In genomic region chr1:204074274-204075115, GRCh38 we compare ENCODE assay signal across 8 cellular contexts. TPM values are rescaled to one million over a fixed set of nuclear protein-coding genes. Genes with fewer than 3 reads are reported as not detected.
A peak's percentile ranks its signal among the peaks of the same experiment; 100 is the strongest.
DNase-seq lines count a peak whose midpoint lies in the region; ATAC-seq and TF ChIP-seq lines count a peak whose summit lies in the region.

No MANE protein-coding gene starts in this region.

- peaks cover 0 to 4% (median 0%) of the 10 kb centered on the region in 3 donors for H3K36me3 Mint-ChIP-seq in immature natural killer cell

- H3K9me3 Mint-ChIP-seq in immature natural killer cell = no peaks in the 10 kb centered on the region

- peak; percentile 44 for ATAC-seq in sciatic nerve
- no peak for ATAC-seq in activated CD4-positive, CD25-positive, alpha-beta regulatory T cell treated with anti-CD3 and anti-CD28 coated beads, Interleukin-2, amount 50 U/mL, for 24 hours

- peak overlapping the region; percentile 86 to 93 for H3K4me3 ChIP-seq in cardiac fibroblast (replicated peaks in 1 of 2; ENCODE audit: low read depth in 2 of 2, low read length in 2 of 2)

- intact Hi-C loops in sciatic nerve (cut with DNase I) = loop anchor here (10.0 kb wide), 1 partner anchor 50 kb away; no protein-coding TSS in a partner anchor

- DNase-seq in NCI-H2196 (lab: John Stamatoyannopoulos, UW; ENCODE audit: unreplicated experiment) (peak; percentile 24), NCI-H2196 treated with DMSO at 0.1 percent for 48 hours (lab: John Stamatoyannopoulos, UW; ENCODE audit: unreplicated experiment) (no peak), NCI-H345 (lab: John Stamatoyannopoulos, UW) (peak; percentile 48), cardiac fibroblast (ENCODE audit: low read depth in 2 of 2) (peak; percentile 65 to 88), immature natural killer cell (peak in 1 of 3 donors; percentile 12), sciatic nerve (ENCODE audit: low spot score) (peak; percentile 68), T-helper 9 cell (no peak)

- H3K4me1 Mint-ChIP-seq in immature natural killer cell = peaks cover 34 to 39% of the 10 kb centered on the region in 2 donors

- H3K27me3 Mint-ChIP-seq in immature natural killer cell (ENCODE audit: low read depth in 3 of 3) = peaks cover 1 to 11% (median 4%) of the 10 kb centered on the region in 3 donors

- no peak for TF ChIP-seq CTCF in cardiac fibroblast (IDR thresholded peaks at IDR 0.05; ENCODE audit: low read depth, low read length)

- peak overlapping the region; percentile 29 to 92 (median 66) for H3K27ac Mint-ChIP-seq in immature natural killer cell

- H3K4me3 Mint-ChIP-seq in immature natural killer cell = peak overlapping the region; percentile 92 to 95 (median 95)

RNA-seq across cellular contexts. Expression of gene SOX13, which starts 1.6 kb away (rescaled TPM):
- 1 to 10 TPM in 2 of 3 donors, under 1 TPM in 1; 0.54 to 6.6 (median 2.2) TPM for polyA plus RNA-seq in immature natural killer cell
- total RNA-seq in sciatic nerve = 56.3 TPM

Comparison
In these comparisons a context has a peak if more than half of its experiments do, and no peak if none do; other contexts are left out.
1. DNase-seq: peak in NCI-H2196 (single experiment), NCI-H345 (single experiment), cardiac fibroblast (2 of 2) and sciatic nerve (single experiment); none in NCI-H2196 treated with DMSO at 0.1 percent for 48 hours (single experiment) and T-helper 9 cell (single experiment).